In genomic region chr1:204545881-204546280, GRCh38 we compare ENCODE assay signal across 16 cellular contexts. TPM values are rescaled to one million over a fixed set of nuclear protein-coding genes. Genes with fewer than 3 reads are reported as not detected.
DNase-seq lines count a peak whose midpoint lies in the region; ATAC-seq and TF ChIP-seq lines count a peak whose summit lies in the region.
"Had no signal": no experiment of that assay in that cellular context is flagged by ENCODE, and none has a peak within 500 bp of the region (broad histone marks: within the 10 kb centered on the region; RNA-seq: fewer than 3 reads in every experiment).

No MANE protein-coding gene starts in this region.

- peaks cover 83% of the 10 kb centered on the region for H3K36me3 ChIP-seq in CD4-positive, CD25-positive, alpha-beta regulatory T cell (ENCODE audit: control insufficient read depth, insufficient read depth, low read length)
- H3K36me3 ChIP-seq in left lung: peaks cover 3 to 99% of the 10 kb centered on the region in 2 donors

- ATAC-seq in CD4-positive, CD25-positive, alpha-beta regulatory T cell (ENCODE audit: low read depth in 2 of 2): no peak
- ATAC-seq in activated T-helper 17 cell treated with anti-CD3 and anti-CD28 coated beads, Interleukin-2, amount 50 U/mL, for 72 hours (replicated peaks): no peak
- no peak for ATAC-seq in memory B cell (ENCODE audit: low read depth)
- ATAC-seq in left lung: no peak
- ATAC-seq: psoas muscle had no signal

- peaks cover 20% of the 10 kb centered on the region for H3K4me1 ChIP-seq in CD4-positive, CD25-positive, alpha-beta regulatory T cell (ENCODE audit: control insufficient read depth, insufficient read depth, low read length, poor library complexity, severe bottlenecking)
- H3K4me1 ChIP-seq in left lung: peaks cover 0 to 16% of the 10 kb centered on the region in 2 donors
- H3K4me1 ChIP-seq: psoas muscle had no signal

- peaks cover 34 to 67% (median 49%) of the 10 kb centered on the region in 4 donors for H3K4me1 Mint-ChIP-seq in CD4-positive, CD25-positive, alpha-beta regulatory T cell
- H3K4me1 Mint-ChIP-seq in activated T-helper 17 cell treated with anti-CD3 and anti-CD28 coated beads, Interleukin-2, amount 50 U/mL, for 72 hours: peaks cover 26% of the 10 kb centered on the region
- peaks cover 5% of the 10 kb centered on the region for H3K4me1 Mint-ChIP-seq in memory B cell

- peak overlapping the region; percentile 87 to 97 (median 92) for H3K27ac Mint-ChIP-seq in CD4-positive, CD25-positive, alpha-beta regulatory T cell
- H3K27ac Mint-ChIP-seq in activated T-helper 17 cell treated with anti-CD3 and anti-CD28 coated beads, Interleukin-2, amount 50 U/mL, for 72 hours: peak overlapping the region; percentile 91
- peak overlapping the region; percentile 86 for H3K27ac Mint-ChIP-seq in memory B cell

- no peaks in the 10 kb centered on the region for H3K9me3 ChIP-seq in CD4-positive, CD25-positive, alpha-beta regulatory T cell (ENCODE audit: control insufficient read depth in 2 of 2, low read length in 2 of 2)
- no peaks in the 10 kb centered on the region for H3K9me3 ChIP-seq in left lung
- H3K9me3 ChIP-seq: left ventricle myocardium inferior, psoas muscle had no signal

- peaks cover 0 to 5% (median 0%) of the 10 kb centered on the region in 7 donors for H3K9me3 Mint-ChIP-seq in CD4-positive, CD25-positive, alpha-beta regulatory T cell
- H3K9me3 Mint-ChIP-seq in activated T-helper 17 cell treated with anti-CD3 and anti-CD28 coated beads, Interleukin-2, amount 50 U/mL, for 72 hours: no peaks in the 10 kb centered on the region
- H3K9me3 Mint-ChIP-seq in memory B cell: no peaks in the 10 kb centered on the region

- H3K27me3 Mint-ChIP-seq in CD4-positive, CD25-positive, alpha-beta regulatory T cell: no peaks in the 10 kb centered on the region
- H3K27me3 Mint-ChIP-seq in activated T-helper 17 cell treated with anti-CD3 and anti-CD28 coated beads, Interleukin-2, amount 50 U/mL, for 72 hours: no peaks in the 10 kb centered on the region
- no peaks in the 10 kb centered on the region for H3K27me3 Mint-ChIP-seq in memory B cell

- peak overlapping the region; percentile 81 for H3K27ac ChIP-seq in CD4-positive, CD25-positive, alpha-beta regulatory T cell (ENCODE audit: insufficient read depth, low read length, poor library complexity, severe bottlenecking)
- H3K27ac ChIP-seq in left lung: peak overlapping the region in 1 of 2 donors; percentile 34
- H3K27ac ChIP-seq: foreskin keratinocyte, GM23248, left ventricle myocardium inferior, psoas muscle had no signal

- H3K4me3 ChIP-seq in CD4-positive, CD25-positive, alpha-beta regulatory T cell (ENCODE audit: low read depth, low read length): peak overlapping the region; percentile 65
- no peak overlapping the region for H3K4me3 ChIP-seq in left lung
- H3K4me3 ChIP-seq: GM23248, left ventricle myocardium inferior, psoas muscle had no signal

- POLR2A ChIA-PET in GM10248 (lab: Yijun Ruan, JAX): interaction anchor here (0.6 kb wide), 1 partner anchor 589 kb away, joined by 7 read pairs; no protein-coding TSS in a partner anchor

- H3K36me3 Mint-ChIP-seq in CD4-positive, CD25-positive, alpha-beta regulatory T cell: peaks cover 88% of the 10 kb centered on the region
- H3K36me3 Mint-ChIP-seq in activated T-helper 17 cell treated with anti-CD3 and anti-CD28 coated beads, Interleukin-2, amount 50 U/mL, for 72 hours (ENCODE audit: low read depth): peaks cover 97% of the 10 kb centered on the region
- peaks cover 54% of the 10 kb centered on the region for H3K36me3 Mint-ChIP-seq in memory B cell

- peak overlapping the region; percentile 41 to 74 (median 70) for H3K4me3 Mint-ChIP-seq in CD4-positive, CD25-positive, alpha-beta regulatory T cell
- peak overlapping the region; percentile 70 for H3K4me3 Mint-ChIP-seq in activated T-helper 17 cell treated with anti-CD3 and anti-CD28 coated beads, Interleukin-2, amount 50 U/mL, for 72 hours
- no peak overlapping the region for H3K4me3 Mint-ChIP-seq in memory B cell

- intact Hi-C loops in left lung (cut with DNase I): no loop called here

- peak in 2 of 3 donors; percentile 24 to 57 for DNase-seq in CD4-positive, CD25-positive, alpha-beta regulatory T cell
- peak; percentile 26 for DNase-seq in GM10248 (ENCODE audit: extremely low spot score)
- no peak for DNase-seq in memory B cell (ENCODE audit: low spot score in 2 of 2)
- no peak for DNase-seq in hippocampal formation (lab: John Stamatoyannopoulos, UW)
- DNase-seq in T-helper 9 cell: no peak
- no peak for DNase-seq in left lung
- DNase-seq: activated CD4-positive, alpha-beta T cell treated with anti-CD3 and anti-CD28 coated beads for 4 hours; activated gamma-delta T cell treated with Interleukin-2 at 50 U/mL for 16 hours; AML-193; KG1; left ventricle myocardium inferior; NCI-H1417; psoas muscle had no signal

- H3K27me3 ChIP-seq in CD4-positive, CD25-positive, alpha-beta regulatory T cell (ENCODE audit: control insufficient read depth, insufficient read depth, low read length): no peaks in the 10 kb centered on the region
- no peaks in the 10 kb centered on the region for H3K27me3 ChIP-seq in left lung
- H3K27me3 ChIP-seq: foreskin keratinocyte had no signal

- TF ChIP-seq CTCF in GM10248 (IDR thresholded peaks at IDR 0.05; ENCODE audit: control extremely low read depth, extremely low read depth, low read depth, missing control alignments) (no peak), left lung (IDR thresholded peaks at IDR 0.05) (no peak)

- CTCF ChIA-PET in GM10248 (lab: Yijun Ruan, JAX): interaction anchor here (1.4 to 3.6 kb wide), 3 partner anchors 20 to 218 kb away, joined by 4 to 10 read pairs (median 9); no protein-coding TSS in a partner anchor

RNA-seq across cellular contexts. Expression of gene MDM4, which starts 29.7 kb away (rescaled TPM):
- total RNA-seq in CD4-positive, CD25-positive, alpha-beta regulatory T cell: 263 TPM
- polyA plus RNA-seq in CD4-positive, CD25-positive, alpha-beta regulatory T cell: 10 to 100 TPM; 10.0 to 20.0 (median 11.3) TPM
- 100 to 1,000 TPM in 1 of 2 donors, 10 to 100 TPM in 1; 71.3 to 130 TPM for total RNA-seq in activated T-helper 17 cell treated with anti-CD3 and anti-CD28 coated beads, Interleukin-2, amount 50 U/mL, for 72 hours
- 10 to 100 TPM; 46.7 to 82.1 TPM for total RNA-seq in left lung

RNA-seq across cellular contexts. Expression of gene PIK3C2B, which starts 51.3 kb away (rescaled TPM):
- total RNA-seq in CD4-positive, CD25-positive, alpha-beta regulatory T cell: 39.5 TPM
- 1 to 10 TPM in 3 of 4 donors, under 1 TPM in 1; 0.90 to 2.2 (median 1.5) TPM for polyA plus RNA-seq in CD4-positive, CD25-positive, alpha-beta regulatory T cell
- 10 to 100 TPM; 31.0 to 67.6 TPM for total RNA-seq in activated T-helper 17 cell treated with anti-CD3 and anti-CD28 coated beads, Interleukin-2, amount 50 U/mL, for 72 hours
- 10 to 100 TPM; 26.5 to 42.6 TPM for total RNA-seq in left lung

Comparison
In these comparisons a context has a peak if more than half of its experiments do, and no peak if none do; other contexts are left out.
1. DNase-seq: peak in CD4-positive, CD25-positive, alpha-beta regulatory T cell (2 of 3) and GM10248 (single experiment); none in memory B cell (0 of 2), hippocampal formation (0 of 2), T-helper 9 cell (single experiment) and left lung (0 of 2).
2. Peak in every context shown above with its lines, with median percentiles within 50 percentile points of each other: H3K27ac Mint-ChIP-seq.